Comparison of ENCODE assay signal across 8 cellular contexts in genomic region chr11:111765984-111766833, GRCh38. TPM values are rescaled to one million over a fixed set of nuclear protein-coding genes. Genes with fewer than 3 reads are reported as not detected.
A peak's percentile ranks its signal among the peaks of the same experiment; 100 is the strongest.
DNase-seq lines count a peak whose midpoint lies in the region; ATAC-seq and TF ChIP-seq lines count a peak whose summit lies in the region.

Gene PPP2R1B (minus strand): TSS chr11:111766389. CDS start chr11:111766361, 28 bp downstream.

- peak; percentile 91 for ATAC-seq in HG02642 (IDR thresholded peaks at IDR 0.05; ENCODE audit: poor library complexity, unreplicated experiment)
- ATAC-seq in left cardiac atrium = peak; percentile 98 to 99

- intact Hi-C loops in T-helper 1 cell treated with Interleukin-12 subunit alpha and Interleukin-12 subunit beta and Interleukin-4 antibody, amounts not matched to agents 30 ng/mL and 1 ng/mL, for 36 hours (cut with micrococcal nuclease) = loop anchor here (1.0 to 10.0 kb wide), 16 partner anchors 11 to 1549 kb away; partner anchors contain the start of genes ALG9, CFAP68, DLAT and FDXACB1
- intact Hi-C loops in left cardiac atrium (cut with DNase I) = loop anchor here in 1 of 2 donors (5.0 kb wide), 1 partner anchor 34 kb away; no protein-coding TSS in a partner anchor

- peaks cover 27% of the 10 kb centered on the region for H3K4me1 Mint-ChIP-seq in progenitor cell of endocrine pancreas (ENCODE audit: low read depth)

- H3K4me3 Mint-ChIP-seq in progenitor cell of endocrine pancreas (ENCODE audit: low read depth) = peak within 1 kb of the TSS; percentile 99

- peaks cover 18% of the 10 kb centered on the region for H3K36me3 Mint-ChIP-seq in progenitor cell of endocrine pancreas (ENCODE audit: insufficient read depth)

- H3K27me3 Mint-ChIP-seq in progenitor cell of endocrine pancreas = no peaks in the 10 kb centered on the region

- peak within 1 kb of the TSS; percentile 99 for H3K27ac Mint-ChIP-seq in progenitor cell of endocrine pancreas

- TF ChIP-seq CTCF in GM12875 (IDR thresholded peaks at IDR 0.05; ENCODE audit: borderline replicate concordance, insufficient read depth, low read depth, low read length) = no peak
- no peak for TF ChIP-seq CTCF in progenitor cell of endocrine pancreas (IDR thresholded peaks at IDR 0.05; ENCODE audit: unreplicated experiment)

- DNase-seq in NCI-H1105 treated with DMSO at 0.1 percent for 48 hours (lab: John Stamatoyannopoulos, UW) (peak; percentile 80), amniotic epithelial cell (ENCODE audit: low read depth) (peak; percentile 67), left cardiac atrium (peak; percentile 78), progenitor cell of endocrine pancreas (ENCODE audit: low spot score, unreplicated experiment) (peak; percentile 57), ureter (ENCODE audit: low spot score) (peak; percentile 72)

- H3K9me3 Mint-ChIP-seq in progenitor cell of endocrine pancreas (ENCODE audit: low read depth) = no peaks in the 10 kb centered on the region

- H3K4me3 ChIP-seq in GM12875 (ENCODE audit: low read depth, low read length) = peak within 1 kb of the TSS; percentile 79

RNA-seq across cellular contexts. Expression of gene PPP2R1B, which starts in this region (rescaled TPM):
- 49.3 and 60.7 TPM in 2 replicates for total RNA-seq in T-helper 1 cell treated with Interleukin-12 subunit alpha and Interleukin-12 subunit beta and Interleukin-4 antibody, amounts not matched to agents 30 ng/mL and 1 ng/mL, for 36 hours
- total RNA-seq in left cardiac atrium (10 to 100 TPM; 30.3 to 37.2 TPM), progenitor cell of endocrine pancreas (91.7 and 92.6 TPM in 2 replicates), ureter (27.5 TPM)

Comparison
In these comparisons a context has a peak if more than half of its experiments do, and no peak if none do; other contexts are left out.
1. Peak in every context shown above with its lines: DNase-seq, ATAC-seq and H3K4me3 ChIP-seq.